8 cellular contexts compared by ENCODE assay signal in the genomic region with DNA sequence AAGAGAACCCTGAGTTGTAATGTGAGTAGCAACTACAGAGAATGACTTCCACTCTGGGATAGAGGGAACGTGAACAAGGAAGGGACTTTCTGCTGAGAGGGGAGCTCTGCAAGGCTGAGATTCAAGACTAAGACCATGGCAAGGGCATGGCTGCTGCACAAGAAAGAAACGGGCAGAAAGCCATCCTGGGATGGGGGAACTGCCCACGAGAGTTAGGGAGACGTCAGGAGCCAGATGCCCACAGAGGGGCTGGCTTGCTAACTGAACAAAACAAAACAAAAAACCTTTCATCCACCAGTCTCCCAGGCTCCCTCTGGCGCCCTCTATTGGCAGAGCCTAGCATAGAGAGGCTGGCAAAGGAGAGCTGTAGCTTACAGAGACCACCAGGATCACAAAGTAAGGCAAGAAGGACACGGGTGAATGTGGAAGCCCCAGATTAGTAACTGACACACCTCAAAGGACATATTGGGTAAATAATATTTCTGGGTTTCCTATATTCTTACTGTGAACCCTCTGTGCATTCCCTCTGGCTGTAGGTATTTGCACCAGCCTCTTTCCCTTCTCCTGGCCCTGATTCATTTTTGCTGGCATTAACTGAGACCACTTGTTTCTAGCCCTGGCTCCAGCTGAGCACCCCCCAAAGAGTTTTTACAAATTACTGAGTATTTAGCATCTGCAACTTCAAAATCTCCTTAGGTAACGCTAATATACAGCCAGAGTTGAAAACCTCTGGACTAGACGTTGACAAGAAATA.
A peak's percentile ranks its signal among the peaks of the same experiment; 100 is the strongest.
DNase-seq lines count a peak whose midpoint lies in the region; ATAC-seq, FAIRE-seq and TF ChIP-seq lines count a peak whose summit lies in the region.

No MANE protein-coding gene starts in this region.

- H3K4me1 ChIP-seq in HAP-1 (no peaks in the 10 kb centered on the region), OCI-LY3 (ENCODE audit: low read length) (peaks cover 32% of the 10 kb centered on the region), kidney (ENCODE audit: control insufficient read depth in 1 of 2, insufficient read depth in 1 of 2, low read depth in 1 of 2, low read length in 2 of 2) (no peaks in the 10 kb centered on the region)

- no peaks in the 10 kb centered on the region for H3K79me2 ChIP-seq in OCI-LY3 (ENCODE audit: low read length)

- intact Hi-C loops in kidney (cut with DNase I), result no loop called here

- H3K27ac ChIP-seq in OCI-LY3 (ENCODE audit: low read length) (no peak overlapping the region), brain microvascular endothelial cell (no peak overlapping the region), kidney (ENCODE audit: low read depth in 2 of 2, low read length in 2 of 2) (no peak overlapping the region)

- in situ Hi-C loops in HAP-1 (cut with MboI; ENCODE audit: low sequenced_read_pairs), result loop anchor here (25.0 kb wide), 1 partner anchor 623 kb away; no protein-coding TSS in a partner anchor
- in situ Hi-C loops in brain microvascular endothelial cell (cut with HindIII; ENCODE audit: low pct_ligation_motif_present, low sequenced_read_pairs), result no loop called here

- ATAC-seq in HG02973 (IDR thresholded peaks at IDR 0.05; ENCODE audit: unreplicated experiment) (no peak), HG02885 (IDR thresholded peaks at IDR 0.05; ENCODE audit: poor library complexity, unreplicated experiment) (no peak)

- H3K9ac ChIP-seq in OCI-LY3 (ENCODE audit: low read length) (no peak overlapping the region), kidney (ENCODE audit: low read length in 2 of 2) (no peak overlapping the region)

- H4K20me1 ChIP-seq in OCI-LY3 (ENCODE audit: insufficient read depth, low read length), result peaks cover 21% of the 10 kb centered on the region

- H3K4me3 ChIP-seq in HAP-1, result no peak overlapping the region
- H3K4me3 ChIP-seq in OCI-LY3 (ENCODE audit: low read length), result no peak overlapping the region
- peak overlapping the region; percentile 22 for H3K4me3 ChIP-seq in brain microvascular endothelial cell (ENCODE audit: low read depth, low read length)
- peak overlapping the region; percentile 28 to 50 for H3K4me3 ChIP-seq in kidney (ENCODE audit: low read length in 2 of 2)

- H3K27me3 ChIP-seq in HAP-1 (ENCODE audit: low read depth) (no peaks in the 10 kb centered on the region), OCI-LY3 (ENCODE audit: low read depth, low read length) (peaks cover 81% of the 10 kb centered on the region), brain microvascular endothelial cell (replicated peaks) (no peaks in the 10 kb centered on the region)

- no peak overlapping the region for H3K4me2 ChIP-seq in OCI-LY3 (ENCODE audit: low read length)

- FAIRE-seq in kidney (lab: Jason Lieb, UNC), result no peak

- no peaks in the 10 kb centered on the region for H3K36me3 ChIP-seq in HAP-1 (replicated peaks)
- H3K36me3 ChIP-seq in OCI-LY3 (replicated peaks; ENCODE audit: low read depth, low read length), result no peaks in the 10 kb centered on the region
- H3K36me3 ChIP-seq in brain microvascular endothelial cell (replicated peaks), result no peaks in the 10 kb centered on the region
- no peaks in the 10 kb centered on the region for H3K36me3 ChIP-seq in kidney (ENCODE audit: control insufficient read depth in 1 of 2, insufficient read depth in 2 of 2, low read length in 2 of 2)

- H3K9me3 ChIP-seq in HAP-1, result no peaks in the 10 kb centered on the region
- H3K9me3 ChIP-seq in OCI-LY3 (ENCODE audit: insufficient read depth, low read length), result no peaks in the 10 kb centered on the region
- H3K9me3 ChIP-seq in kidney (ENCODE audit: control insufficient read depth in 1 of 2, low read length in 2 of 2), result no peaks in the 10 kb centered on the region

- H2AFZ ChIP-seq in OCI-LY3 (ENCODE audit: low read depth, low read length), result no peak overlapping the region

- peak; percentile 88 for TF ChIP-seq CTCF in OCI-LY3 (IDR thresholded peaks at IDR 0.05; ENCODE audit: low read depth, low read length)
- peak; percentile 99 for TF ChIP-seq CTCF in brain microvascular endothelial cell (IDR thresholded peaks at IDR 0.05; ENCODE audit: low read depth, low read length, missing control alignments)
- TF ChIP-seq CTCF in kidney (IDR thresholded peaks at IDR 0.05; ENCODE audit: borderline replicate concordance, extremely low read depth, insufficient read depth), result peak; percentile 67

- DNase-seq in COR-L47 (lab: John Stamatoyannopoulos, UW) (peak; percentile 24), HAP-1 (ENCODE audit: low spot score in 2 of 2) (peak; percentile 53 to 90), brain microvascular endothelial cell (peak; percentile 48), kidney (peak; percentile 70)
- DNase-seq in stimulated activated CD4-positive, alpha-beta T cell treated with anti-CD3 and anti-CD28 coated beads, Interleukin-1b, Interleukin-23, amount 100 ng/mL, for 48 hours, result peak; percentile 44

Comparison
In these comparisons a context has a peak if more than half of its experiments do, and no peak if none do; other contexts are left out.
1. H3K4me3 ChIP-seq: peak in brain microvascular endothelial cell (single experiment) and kidney (2 of 2); none in HAP-1 (single experiment) and OCI-LY3 (single experiment).
2. Peak in every context shown above with its lines, with median percentiles within 50 percentile points of each other: DNase-seq and CTCF ChIP-seq.